ENCODE assay signal across 1 cellular context in genomic region chr7:116969371-116969902, GRCh38.
TF ChIP-seq lines count a peak whose summit lies in the region.

No MANE protein-coding gene starts in this region.

TF ChIP-seq in GM23338, 12 proteins besides CTCF, POLR2A, EP300 and RAD21 (continued from another document):
- TF ChIP-seq REST (IDR thresholded peaks at IDR 0.05; ENCODE audit: unreplicated experiment) (no peak), CREB1 (CRISPR knock-in tag; IDR thresholded peaks at IDR 0.05; ENCODE audit: low read depth) (no peak), JUNB (IDR thresholded peaks at IDR 0.05; ENCODE audit: unreplicated experiment) (no peak), EZH2phosphoT487 (IDR thresholded peaks at IDR 0.05; ENCODE audit: unreplicated experiment) (no peak), NANOG (IDR thresholded peaks at IDR 0.05; ENCODE audit: borderline replicate concordance) (no peak), STAT1 (IDR thresholded peaks at IDR 0.05; ENCODE audit: unreplicated experiment) (no peak)
- TF ChIP-seq, protein P1, sequence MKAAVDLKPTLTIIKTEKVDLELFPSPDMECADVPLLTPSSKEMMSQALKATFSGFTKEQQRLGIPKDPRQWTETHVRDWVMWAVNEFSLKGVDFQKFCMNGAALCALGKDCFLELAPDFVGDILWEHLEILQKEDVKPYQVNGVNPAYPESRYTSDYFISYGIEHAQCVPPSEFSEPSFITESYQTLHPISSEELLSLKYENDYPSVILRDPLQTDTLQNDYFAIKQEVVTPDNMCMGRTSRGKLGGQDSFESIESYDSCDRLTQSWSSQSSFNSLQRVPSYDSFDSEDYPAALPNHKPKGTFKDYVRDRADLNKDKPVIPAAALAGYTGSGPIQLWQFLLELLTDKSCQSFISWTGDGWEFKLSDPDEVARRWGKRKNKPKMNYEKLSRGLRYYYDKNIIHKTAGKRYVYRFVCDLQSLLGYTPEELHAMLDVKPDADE (IDR thresholded peaks at IDR 0.05), result no peak
- TF ChIP-seq, protein P2, sequence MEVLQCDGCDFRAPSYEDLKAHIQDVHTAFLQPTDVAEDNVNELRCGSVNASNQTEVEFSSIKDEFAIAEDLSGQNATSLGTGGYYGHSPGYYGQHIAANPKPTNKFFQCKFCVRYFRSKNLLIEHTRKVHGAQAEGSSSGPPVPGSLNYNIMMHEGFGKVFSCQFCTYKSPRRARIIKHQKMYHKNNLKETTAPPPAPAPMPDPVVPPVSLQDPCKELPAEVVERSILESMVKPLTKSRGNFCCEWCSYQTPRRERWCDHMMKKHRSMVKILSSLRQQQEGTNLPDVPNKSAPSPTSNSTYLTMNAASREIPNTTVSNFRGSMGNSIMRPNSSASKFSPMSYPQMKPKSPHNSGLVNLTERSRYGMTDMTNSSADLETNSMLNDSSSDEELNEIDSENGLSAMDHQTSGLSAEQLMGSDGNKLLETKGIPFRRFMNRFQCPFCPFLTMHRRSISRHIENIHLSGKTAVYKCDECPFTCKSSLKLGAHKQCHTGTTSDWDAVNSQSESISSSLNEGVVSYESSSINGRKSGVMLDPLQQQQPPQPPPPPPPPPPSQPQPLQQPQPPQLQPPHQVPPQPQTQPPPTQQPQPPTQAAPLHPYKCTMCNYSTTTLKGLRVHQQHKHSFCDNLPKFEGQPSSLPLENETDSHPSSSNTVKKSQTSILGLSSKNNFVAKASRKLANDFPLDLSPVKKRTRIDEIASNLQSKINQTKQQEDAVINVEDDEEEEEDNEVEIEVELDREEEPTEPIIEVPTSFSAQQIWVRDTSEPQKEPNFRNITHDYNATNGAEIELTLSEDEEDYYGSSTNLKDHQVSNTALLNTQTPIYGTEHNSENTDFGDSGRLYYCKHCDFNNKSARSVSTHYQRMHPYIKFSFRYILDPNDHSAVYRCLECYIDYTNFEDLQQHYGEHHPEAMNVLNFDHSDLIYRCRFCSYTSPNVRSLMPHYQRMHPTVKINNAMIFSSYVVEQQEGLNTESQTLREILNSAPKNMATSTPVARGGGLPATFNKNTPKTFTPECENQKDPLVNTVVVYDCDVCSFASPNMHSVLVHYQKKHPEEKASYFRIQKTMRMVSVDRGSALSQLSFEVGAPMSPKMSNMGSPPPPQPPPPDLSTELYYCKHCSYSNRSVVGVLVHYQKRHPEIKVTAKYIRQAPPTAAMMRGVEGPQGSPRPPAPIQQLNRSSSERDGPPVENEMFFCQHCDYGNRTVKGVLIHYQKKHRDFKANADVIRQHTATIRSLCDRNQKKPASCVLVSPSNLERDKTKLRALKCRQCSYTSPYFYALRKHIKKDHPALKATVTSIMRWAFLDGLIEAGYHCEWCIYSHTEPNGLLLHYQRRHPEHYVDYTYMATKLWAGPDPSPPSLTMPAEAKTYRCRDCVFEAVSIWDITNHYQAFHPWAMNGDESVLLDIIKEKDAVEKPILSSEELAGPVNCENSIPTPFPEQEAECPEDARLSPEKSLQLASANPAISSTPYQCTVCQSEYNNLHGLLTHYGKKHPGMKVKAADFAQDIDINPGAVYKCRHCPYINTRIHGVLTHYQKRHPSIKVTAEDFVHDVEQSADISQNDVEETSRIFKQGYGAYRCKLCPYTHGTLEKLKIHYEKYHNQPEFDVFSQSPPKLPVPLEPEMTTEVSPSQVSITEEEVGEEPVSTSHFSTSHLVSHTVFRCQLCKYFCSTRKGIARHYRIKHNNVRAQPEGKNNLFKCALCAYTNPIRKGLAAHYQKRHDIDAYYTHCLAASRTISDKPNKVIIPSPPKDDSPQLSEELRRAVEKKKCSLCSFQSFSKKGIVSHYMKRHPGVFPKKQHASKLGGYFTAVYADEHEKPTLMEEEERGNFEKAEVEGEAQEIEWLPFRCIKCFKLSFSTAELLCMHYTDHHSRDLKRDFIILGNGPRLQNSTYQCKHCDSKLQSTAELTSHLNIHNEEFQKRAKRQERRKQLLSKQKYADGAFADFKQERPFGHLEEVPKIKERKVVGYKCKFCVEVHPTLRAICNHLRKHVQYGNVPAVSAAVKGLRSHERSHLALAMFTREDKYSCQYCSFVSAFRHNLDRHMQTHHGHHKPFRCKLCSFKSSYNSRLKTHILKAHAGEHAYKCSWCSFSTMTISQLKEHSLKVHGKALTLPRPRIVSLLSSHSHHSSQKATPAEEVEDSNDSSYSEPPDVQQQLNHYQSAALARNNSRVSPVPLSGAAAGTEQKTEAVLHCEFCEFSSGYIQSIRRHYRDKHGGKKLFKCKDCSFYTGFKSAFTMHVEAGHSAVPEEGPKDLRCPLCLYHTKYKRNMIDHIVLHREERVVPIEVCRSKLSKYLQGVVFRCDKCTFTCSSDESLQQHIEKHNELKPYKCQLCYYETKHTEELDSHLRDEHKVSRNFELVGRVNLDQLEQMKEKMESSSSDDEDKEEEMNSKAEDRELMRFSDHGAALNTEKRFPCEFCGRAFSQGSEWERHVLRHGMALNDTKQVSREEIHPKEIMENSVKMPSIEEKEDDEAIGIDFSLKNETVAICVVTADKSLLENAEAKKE (CRISPR knock-in tag; IDR thresholded peaks at IDR 0.05), result no peak
